Comparison of ENCODE assay signal across 8 cellular contexts in genomic region chr11:11618973-11619435, GRCh38. TPM values are rescaled to one million over a fixed set of nuclear protein-coding genes. Genes with fewer than 3 reads are reported as not detected.
DNase-seq lines count a peak whose midpoint lies in the region; ATAC-seq and TF ChIP-seq lines count a peak whose summit lies in the region.

No MANE protein-coding gene starts in this region.

- H3K36me3 ChIP-seq in SK-N-SH (replicated peaks in 1 of 2; ENCODE audit: control insufficient read depth in 1 of 2, insufficient read depth in 2 of 2, low read length in 1 of 2) = no peaks in the 10 kb centered on the region

- H3K27ac ChIP-seq in SK-N-SH (ENCODE audit: low read depth in 2 of 2, low read length in 1 of 2) = no peak overlapping the region
- peak overlapping the region; percentile 67 to 87 for H3K27ac ChIP-seq in coronary artery

- H3F3A ChIP-seq in SK-N-SH (replicated peaks; ENCODE audit: insufficient read depth) = no peaks in the 10 kb centered on the region

- H3K9me2 ChIP-seq in SK-N-SH = no peaks in the 10 kb centered on the region

- CTCF ChIA-PET in SK-N-SH (lab: Yijun Ruan, JAX) = interaction anchor here (0.6 to 0.8 kb wide), 2 partner anchors 38 to 168 kb away, joined by 3 to 5 read pairs; no protein-coding TSS in a partner anchor

- no peaks in the 10 kb centered on the region for H4K20me1 ChIP-seq in SK-N-SH (ENCODE audit: insufficient read depth)

- TF ChIP-seq EP300 in SK-N-SH (IDR thresholded peaks at IDR 0.05; ENCODE audit: borderline replicate concordance in 1 of 2, low read depth in 1 of 2, low read length in 1 of 2) = no peak

- no peaks in the 10 kb centered on the region for H3K79me2 ChIP-seq in SK-N-SH (ENCODE audit: insufficient read depth)

- no peak overlapping the region for H3K9ac ChIP-seq in SK-N-SH

- H3K27me3 ChIP-seq in SK-N-SH (ENCODE audit: insufficient read depth) = peaks cover 32% of the 10 kb centered on the region

- H2AFZ ChIP-seq in SK-N-SH (ENCODE audit: low read depth) = no peak overlapping the region

- TF ChIP-seq RAD21 in SK-N-SH (IDR thresholded peaks at IDR 0.05; ENCODE audit: low read length) = peak; percentile 41

- POLR2A ChIA-PET in SK-N-SH (lab: Yijun Ruan, JAX) = no interaction called here

- DNase-seq in SK-N-SH (no peak), NCI-H146 treated with DMSO at 0.1 percent for 48 hours (lab: John Stamatoyannopoulos, UW; ENCODE audit: unreplicated experiment) (peak; percentile 7), coronary artery (ENCODE audit: low spot score) (no peak), retinal pigment epithelial cell (ENCODE audit: low read depth) (no peak)
- DNase-seq in stimulated activated CD4-positive, alpha-beta T cell treated with anti-CD3 and anti-CD28 coated beads, Interleukin-4, amount 100 ng/mL, for 4 hours = no peak

- H3K9me3 ChIP-seq in SK-N-SH = no peaks in the 10 kb centered on the region

- peaks cover 0 to 26% of the 10 kb centered on the region in 2 experiments; a peak in 1 of 4 replicates for H3K4me1 ChIP-seq in SK-N-SH (ENCODE audit: control insufficient read depth in 1 of 2, insufficient read depth in 2 of 2, low read depth in 1 of 2, low read length in 1 of 2)

- no peak overlapping the region for H3K4me2 ChIP-seq in SK-N-SH

- ATAC-seq in SK-N-SH treated with all-trans-retinoic acid at 6 μM for 48 hours = no peak
- no peak for ATAC-seq in HG03196 (IDR thresholded peaks at IDR 0.05; ENCODE audit: unreplicated experiment)
- ATAC-seq in HG03280 (IDR thresholded peaks at IDR 0.05; ENCODE audit: unreplicated experiment) = no peak

- 52% methylated on average over 4 of the region's 4 CpGs for WGBS in SK-N-SH (ENCODE audit: low lambda C conversion rate)

- no peak for TF ChIP-seq CTCF in SK-N-SH (IDR thresholded peaks at IDR 0.05)
- no peak for TF ChIP-seq CTCF in coronary artery (IDR thresholded peaks at IDR 0.05)
- peak; percentile 9 for TF ChIP-seq CTCF in retinal pigment epithelial cell (conservative IDR thresholded peaks at IDR 0.05; ENCODE audit: low read depth, low read length)

- H3K4me3 ChIP-seq in SK-N-SH (ENCODE audit: low read depth in 2 of 2, low read length in 1 of 2) (no peak overlapping the region), coronary artery (peak overlapping the region; percentile 89), retinal pigment epithelial cell (ENCODE audit: low read length) (no peak overlapping the region)

TF ChIP-seq in SK-N-SH, 30 proteins besides CTCF, POLR2A, EP300 and RAD21:
- TF ChIP-seq JUND (IDR thresholded peaks at IDR 0.05) (no peak), YY1 (IDR thresholded peaks at IDR 0.05; ENCODE audit: low read depth) (no peak), EZH2phosphoT487 (IDR thresholded peaks at IDR 0.05; ENCODE audit: borderline replicate concordance, low read depth) (no peak), TAF1 (IDR thresholded peaks at IDR 0.05; ENCODE audit: borderline replicate concordance, low read depth, low read length) (no peak), RXRA (IDR thresholded peaks at IDR 0.05; ENCODE audit: borderline replicate concordance, low read depth) (no peak), TCF12 (IDR thresholded peaks at IDR 0.05) (no peak)
TF ChIP-seq in SK-N-SH: peak in this region for 0.

TF ChIP-seq in SK-N-SH treated with all-trans-retinoic acid at 6 μM for 48 hours, 23 proteins besides CTCF, POLR2A, EP300 and RAD21:
- TF ChIP-seq TOX (CRISPR knock-in tag; IDR thresholded peaks at IDR 0.05; ENCODE audit: borderline replicate concordance) = no peak
- no peak for TF ChIP-seq ZNF565 (CRISPR knock-in tag; conservative IDR thresholded peaks at IDR 0.05; ENCODE audit: low read depth)
- TF ChIP-seq BACH2 (CRISPR knock-in tag; IDR thresholded peaks at IDR 0.05; ENCODE audit: borderline replicate concordance) = no peak
- no peak for TF ChIP-seq POU6F1 (CRISPR knock-in tag; IDR thresholded peaks at IDR 0.05; ENCODE audit: borderline replicate concordance, low read depth)
- TF ChIP-seq SNAI2 (CRISPR knock-in tag; IDR thresholded peaks at IDR 0.05) = no peak
- TF ChIP-seq ZNF8 (CRISPR knock-in tag; IDR thresholded peaks at IDR 0.05) = no peak
- TF ChIP-seq ZC3H10 (CRISPR knock-in tag; IDR thresholded peaks at IDR 0.05) = no peak
- no peak for TF ChIP-seq OSR1 (CRISPR knock-in tag; IDR thresholded peaks at IDR 0.05)

RNA-seq across cellular contexts. Expression of gene GALNT18, which starts 2.8 kb away (rescaled TPM):
- polyA plus RNA-seq in SK-N-SH (2012; rRNA removed) = 0.37 and 0.64 TPM in 2 replicates
- 0.28 and 0.54 TPM in 2 replicates for polyA plus RNA-seq in SK-N-SH (2012; cell fraction: cytosol; rRNA removed)
- polyA plus RNA-seq in SK-N-SH (2012; cell fraction: nucleus; rRNA removed) = 0.12 and 0.25 TPM in 2 replicates

Comparison
In these comparisons a context has a peak if more than half of its experiments do, and no peak if none do; other contexts are left out.
1. H3K27ac ChIP-seq: peak in coronary artery (2 of 2); none in SK-N-SH (0 of 2).